11 cellular contexts compared by ENCODE assay signal in the genomic region with DNA sequence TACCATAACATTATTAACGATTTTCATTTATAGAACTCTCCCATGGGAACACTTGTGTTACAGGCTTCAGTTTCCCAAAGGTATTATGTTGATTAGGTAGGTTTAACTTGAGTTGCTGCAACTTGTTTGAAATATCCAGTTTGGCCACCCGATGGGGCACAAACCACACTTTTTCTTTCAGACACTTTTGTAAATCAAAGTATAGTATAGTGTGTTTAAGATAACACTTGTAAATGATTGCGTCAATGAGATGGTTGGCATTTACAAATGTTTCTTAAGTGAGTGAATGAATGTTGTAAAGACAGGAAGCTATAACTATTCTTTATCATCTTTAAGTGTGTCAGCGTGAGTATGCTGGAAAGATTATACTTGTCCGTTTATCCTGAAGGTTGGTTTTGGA. TPM values are rescaled to one million over a fixed set of nuclear protein-coding genes. Genes with fewer than 3 reads are reported as not detected.
DNase-seq lines count a peak whose midpoint lies in the region; ATAC-seq, FAIRE-seq and TF ChIP-seq lines count a peak whose summit lies in the region.
"Had no signal": no experiment of that assay in that cellular context is flagged by ENCODE, and none has a peak within 500 bp of the region (broad histone marks: within the 10 kb centered on the region; RNA-seq: fewer than 3 reads in every experiment).

No MANE protein-coding gene starts in this region.

- H3K79me1 ChIP-seq in H1 (ENCODE audit: low read depth, low read length), result no peaks in the 10 kb centered on the region

- H3K27me3 ChIP-seq in H1 (replicated peaks in 1 of 4; ENCODE audit: control insufficient read depth in 3 of 4, extremely low read depth in 1 of 4, insufficient read depth in 3 of 4, low read length in 3 of 4), result no peaks in the 10 kb centered on the region
- H3K27me3 ChIP-seq in psoas muscle (ENCODE audit: insufficient read depth in 3 of 3, low read length in 2 of 3), result no peaks in the 10 kb centered on the region

- H3K56ac ChIP-seq in H1 (replicated peaks; ENCODE audit: insufficient read length, low read depth, low read length), result no peak overlapping the region

- H2BK15ac ChIP-seq in H1 (ENCODE audit: low read length), result no peak overlapping the region

- H3K9me3 ChIP-seq in H1 (ENCODE audit: insufficient read depth in 2 of 2, low read depth in 1 of 2, low read length in 1 of 2) (no peaks in the 10 kb centered on the region), psoas muscle (no peaks in the 10 kb centered on the region)

- no peak overlapping the region for H3K4ac ChIP-seq in H1 (replicated peaks; ENCODE audit: insufficient read length, low read depth, low read length)

- peaks cover 0 to 4% of the 10 kb centered on the region in 2 experiments for H4K20me1 ChIP-seq in H1 (replicated peaks in 1 of 2; ENCODE audit: control insufficient read depth in 1 of 2, insufficient read depth in 2 of 2, low read length in 2 of 2)

- H3K36me3 ChIP-seq in H1 (ENCODE audit: control insufficient read depth in 2 of 4, insufficient read depth in 4 of 4, low read length in 3 of 4), result no peaks in the 10 kb centered on the region
- H3K36me3 ChIP-seq in psoas muscle (ENCODE audit: insufficient read depth in 1 of 2, low read depth in 1 of 2), result no peaks in the 10 kb centered on the region

- no peak overlapping the region for H3K18ac ChIP-seq in H1 (ENCODE audit: extremely low read depth, low read length)

- H2AFZ ChIP-seq in H1 (ENCODE audit: low read length), result no peak overlapping the region

- intact Hi-C loops in psoas muscle (cut with DNase I), result loop anchor here in 1 of 2 donors (10.0 kb wide), 1 partner anchor 219 kb away; no protein-coding TSS in a partner anchor

- H3K14ac ChIP-seq in H1 (ENCODE audit: insufficient read length), result no peak overlapping the region

- peak; percentile 46 to 47 for TF ChIP-seq RAD21 in H1 (IDR thresholded peaks at IDR 0.05 in 1 of 2, conservative IDR thresholded peaks at IDR 0.05 in 1 of 2; ENCODE audit: low read depth in 2 of 2, low read length in 2 of 2)

- H4K5ac ChIP-seq in H1 (ENCODE audit: insufficient read length, low read depth, low read length), result no peak overlapping the region

- H4K8ac ChIP-seq in H1 (ENCODE audit: extremely low read depth, insufficient read depth, low read length), result no peak overlapping the region

- peaks cover 0 to 71% of the 10 kb centered on the region in 2 experiments; a peak in 3 of 4 replicates for H3K79me2 ChIP-seq in H1 (ENCODE audit: control insufficient read depth in 1 of 2, insufficient read depth in 2 of 2, low read length in 2 of 2)

- no peak for FAIRE-seq in H1 (lab: Jason Lieb, UNC)

- no peak overlapping the region for H3K23ac ChIP-seq in H1 (ENCODE audit: insufficient read length)

- TF ChIP-seq POLR2A in H1 (IDR thresholded peaks at IDR 0.05; ENCODE audit: control extremely low read depth in 1 of 2, low read depth in 2 of 2, low read length in 2 of 2), result no peak

- POLR2A ChIA-PET in H1 (lab: Charles Lee; ENCODE audit: partially characterized antibody), result no interaction called here

- H2BK20ac ChIP-seq in H1 (ENCODE audit: low read length), result no peak overlapping the region

- no peak overlapping the region for H2BK12ac ChIP-seq in H1 (ENCODE audit: low read depth, low read length)

- no peak overlapping the region for H2BK120ac ChIP-seq in H1 (replicated peaks; ENCODE audit: low read depth, low read length)

- no peak overlapping the region for H4K91ac ChIP-seq in H1 (replicated peaks; ENCODE audit: insufficient read length, low read length)

- no peak overlapping the region for H3K9ac ChIP-seq in H1 (replicated peaks in 1 of 4; ENCODE audit: extremely low read depth in 1 of 4, low read depth in 3 of 4, low read length in 3 of 4)

- no peak overlapping the region for H3K4me2 ChIP-seq in H1 (ENCODE audit: insufficient read depth in 1 of 2, low read depth in 2 of 2, low read length in 2 of 2)

- H3K27ac ChIP-seq in H1 (ENCODE audit: low read depth, low read length) (no peak overlapping the region), psoas muscle (peak overlapping the region; percentile 39)
- H3K27ac ChIP-seq: coronary artery had no signal

- TF ChIP-seq CTCF in H1 (IDR thresholded peaks at IDR 0.05; ENCODE audit: control extremely low read depth in 1 of 3, insufficient read depth in 1 of 3, low read depth in 1 of 3, low read length in 3 of 3) (no peak; a peak in 1 of 4 replicates), psoas muscle (IDR thresholded peaks at IDR 0.05) (no peak)

- CTCF ChIA-PET in H1 (lab: Charles Lee; ENCODE audit: partially characterized antibody), result interaction anchor here (0.6 to 4.6 kb wide), 10 partner anchors 9 to 284 kb away, joined by 3 to 31 read pairs (median 4); no protein-coding TSS in a partner anchor

- no peak overlapping the region for H2AK5ac ChIP-seq in H1 (ENCODE audit: low read depth, low read length)

- no peak overlapping the region for H3K4me3 ChIP-seq in H1 (ENCODE audit: extremely low read depth in 1 of 4, insufficient read depth in 2 of 4, low read depth in 3 of 4, low read length in 4 of 4)
- no peak overlapping the region for H3K4me3 ChIP-seq in psoas muscle
- H3K4me3 ChIP-seq: coronary artery had no signal

- H3K4me1 ChIP-seq in H1 (replicated peaks in 1 of 4; ENCODE audit: control insufficient read depth in 3 of 4, insufficient read depth in 4 of 4, low read length in 3 of 4), result no peaks in the 10 kb centered on the region
- peaks cover 54% of the 10 kb centered on the region for H3K4me1 ChIP-seq in psoas muscle

- DNase-seq in SIG-M5 treated with dmso at 0.1 percent for 504 hours (lab: John Stamatoyannopoulos, UW; ENCODE audit: unreplicated experiment) (peak; percentile 13), SIG-M5 (lab: John Stamatoyannopoulos, UW) (no peak), NCI-H526 (lab: John Stamatoyannopoulos, UW) (peak; percentile 23 to 57), H1 (ENCODE audit: low read depth in 1 of 2, low spot score in 2 of 2) (no peak), psoas muscle (no peak)
- DNase-seq in activated CD4-positive, alpha-beta T cell treated with anti-CD3 and anti-CD28 coated beads, Interleukin-2, amount 50 U/mL, for 4 hours, result no peak
- DNase-seq: NK-92 treated with Interleukin-12 subunit alpha and Interleukin-12 subunit beta, amount 100 ng/mL, for 24 hours had no signal

- ATAC-seq in psoas muscle, result no peak
- ATAC-seq in GM21825 (IDR thresholded peaks at IDR 0.05; ENCODE audit: unreplicated experiment), result no peak
- ATAC-seq in HG03439 (IDR thresholded peaks at IDR 0.05; ENCODE audit: unreplicated experiment), result no peak
- ATAC-seq: activated T-helper 17 cell treated with anti-CD3 and anti-CD28 coated beads, Interleukin-2, amount 50 U/mL, for 72 hours had no signal

- 88% methylated on average over 5 of the region's 5 CpGs; no CpG with 5 or more reads in 1 of the 2 experiments for WGBS in H1 (ENCODE audit: extremely low coverage in 1 of 2, insufficient coverage in 1 of 2, insufficient read length in 1 of 2, insufficient replicate concordance in 2 of 2, low coverage in 1 of 2, low lambda C conversion rate in 2 of 2, missing lambda C conversion rate in 1 of 2), 2 experiments
- WGBS in psoas muscle, 3 donors, result 43 to 59% (median 45%) methylated on average over 5 of the region's 5 CpGs

- no peak for TF ChIP-seq EP300 in H1 (IDR thresholded peaks at IDR 0.05; ENCODE audit: borderline replicate concordance in 1 of 2, low read depth in 2 of 2, low read length in 2 of 2)

- H3K23me2 ChIP-seq in H1 (ENCODE audit: low read depth, low read length), result no peaks in the 10 kb centered on the region

- H2BK5ac ChIP-seq in H1 (ENCODE audit: low read depth, low read length), result no peak overlapping the region

TF ChIP-seq in H1, 55 proteins besides CTCF, POLR2A, EP300 and RAD21:
- TF ChIP-seq CHD1 (IDR thresholded peaks at IDR 0.05; ENCODE audit: low read depth, low read length) (no peak), CEBPB (IDR thresholded peaks at IDR 0.05; ENCODE audit: low read depth, low read length) (no peak), HDAC6 (IDR thresholded peaks at IDR 0.05; ENCODE audit: low read depth, low read length) (no peak), MAX (IDR thresholded peaks at IDR 0.05) (no peak)

RNA-seq across cellular contexts. Expression of gene XPR1, which starts 4.3 kb away (rescaled TPM):
- 41.5 and 43.9 TPM in 2 replicates for total RNA-seq in H1 (2021; fragmentation: NEBNext Ultra II Directional; extraction: Animal tissue kit (Norgen Biotek cat#: 25700))
- polyA plus RNA-seq in H1 (2011; rRNA removed) (20.0 and 28.6 TPM in 2 replicates), psoas muscle (10 to 100 TPM in 1 of 3 donors, 1 to 10 TPM in 2; 3.7 to 13.4 (median 3.8) TPM)
- polyA plus RNA-seq in H1 (2011; cell fraction: cytosol; rRNA removed), result 23.7 TPM
- 12.8 TPM for polyA plus RNA-seq in H1 (2011; cell fraction: nucleus; rRNA removed)
- 18.2 to 34.1 TPM (median 24.0 TPM) in 4 replicates for polyA plus RNA-seq in H1 (2012, experiment 1 of 2)
- 1.7 TPM for polyA plus RNA-seq in H1 (2012, experiment 2 of 2)
- polyA plus RNA-seq in H1 (2013, experiment 1 of 2), result 46.4 TPM
- 53.7 TPM for polyA plus RNA-seq in H1 (2013, experiment 2 of 2)
- polyA minus RNA-seq in H1 (2011; rRNA and poly(A)+ RNA removed), result 56.2 and 77.6 TPM in 2 replicates
- 31.7 TPM for polyA minus RNA-seq in H1 (2011; cell fraction: cytosol; rRNA and poly(A)+ RNA removed)
- 31.3 TPM for polyA minus RNA-seq in H1 (2011; cell fraction: nucleus; rRNA and poly(A)+ RNA removed)
- 10 to 100 TPM; 10.9 to 19.1 (median 13.2) TPM for total RNA-seq in psoas muscle

Comparison
In these comparisons a context has a peak if more than half of its experiments do, and no peak if none do; other contexts are left out.
1. DNase-seq: peak in SIG-M5 treated with dmso at 0.1 percent for 504 hours (single experiment) and NCI-H526 (2 of 2); none in SIG-M5 (single experiment), H1 (0 of 2), psoas muscle (0 of 2) and activated CD4-positive, alpha-beta T cell treated with anti-CD3 and anti-CD28 coated beads, Interleukin-2, amount 50 U/mL, for 4 hours (0 of 2).